In genomic region chr16:2056681-2057407, GRCh38 we compare ENCODE assay signal across 12 cellular contexts. TPM values are rescaled to one million over a fixed set of nuclear protein-coding genes. Genes with fewer than 3 reads are reported as not detected.
DNase-seq lines count a peak whose midpoint lies in the region; ATAC-seq and TF ChIP-seq lines count a peak whose summit lies in the region.
"Had no signal": no experiment of that assay in that cellular context is flagged by ENCODE, and none has a peak within 500 bp of the region (broad histone marks: within the 10 kb centered on the region; RNA-seq: fewer than 3 reads in every experiment).

No MANE protein-coding gene starts in this region.

- ATAC-seq in left lobe of liver: peak; percentile 81
- no peak for ATAC-seq in GM18867 (IDR thresholded peaks at IDR 0.05; ENCODE audit: unreplicated experiment)
- ATAC-seq in GM21447 (IDR thresholded peaks at IDR 0.05; ENCODE audit: unreplicated experiment): no peak
- ATAC-seq in HG03439 (IDR thresholded peaks at IDR 0.05; ENCODE audit: unreplicated experiment): no peak

- H3K4me3 ChIP-seq in WI38 (ENCODE audit: low read depth, low read length): no peak overlapping the region
- H3K4me3 ChIP-seq: adrenal gland, esophagus squamous epithelium had no signal

- DNase-seq in ACHN (peak; percentile 37), GDM1 (lab: John Stamatoyannopoulos, UW) (peak; percentile 4), left lobe of liver (ENCODE audit: low spot score) (peak; percentile 65), NCI-H2029 (lab: John Stamatoyannopoulos, UW) (no peak)
- DNase-seq: activated CD4-positive, alpha-beta T cell treated with anti-CD3 and anti-CD28 coated beads for 48 hours; adrenal gland; esophagus squamous epithelium had no signal

- in situ Hi-C loops in ACHN (cut with HindIII; ENCODE audit: low pct_ligation_motif_present, low pct_unique_long_range_greater_than_20kb, low sequenced_read_pairs): no loop called here

- peak; percentile 32 for TF ChIP-seq CTCF in WI38 (IDR thresholded peaks at IDR 0.05; ENCODE audit: low read depth, low read length)

RNA-seq across cellular contexts. Expression of gene TSC2, which starts 9.1 kb away (rescaled TPM):
- total RNA-seq in left lobe of liver: 117 TPM

RNA-seq across cellular contexts. Expression of gene NTHL1, which starts 9.2 kb away (rescaled TPM):
- 109 TPM for total RNA-seq in left lobe of liver

RNA-seq across cellular contexts. Expression of gene NHERF2, which starts 30.1 kb away (rescaled TPM):
- total RNA-seq in left lobe of liver: 334 TPM

RNA-seq across cellular contexts. Expression of gene NPW, which starts 37.3 kb away (rescaled TPM):
- 8.5 TPM for total RNA-seq in left lobe of liver
- total RNA-seq: subcutaneous adipose tissue had no signal

RNA-seq across cellular contexts. Expression of gene ZNF598, which starts 47.2 kb away (rescaled TPM):
- total RNA-seq in left lobe of liver: 29.9 TPM
